ENCODE assay signal across 1 cellular context in genomic region chr2:138814123-138814883, GRCh38.
TF ChIP-seq lines count a peak whose summit lies in the region.

No MANE protein-coding gene starts in this region.

TF ChIP-seq in GM12878, 131 proteins besides CTCF, POLR2A, EP300 and RAD21 (continued from another document):
- no peak for TF ChIP-seq GABPA (IDR thresholded peaks at IDR 0.05; ENCODE audit: low read depth)
- no peak for TF ChIP-seq IKZF2 (IDR thresholded peaks at IDR 0.05)
- TF ChIP-seq, protein P1, sequence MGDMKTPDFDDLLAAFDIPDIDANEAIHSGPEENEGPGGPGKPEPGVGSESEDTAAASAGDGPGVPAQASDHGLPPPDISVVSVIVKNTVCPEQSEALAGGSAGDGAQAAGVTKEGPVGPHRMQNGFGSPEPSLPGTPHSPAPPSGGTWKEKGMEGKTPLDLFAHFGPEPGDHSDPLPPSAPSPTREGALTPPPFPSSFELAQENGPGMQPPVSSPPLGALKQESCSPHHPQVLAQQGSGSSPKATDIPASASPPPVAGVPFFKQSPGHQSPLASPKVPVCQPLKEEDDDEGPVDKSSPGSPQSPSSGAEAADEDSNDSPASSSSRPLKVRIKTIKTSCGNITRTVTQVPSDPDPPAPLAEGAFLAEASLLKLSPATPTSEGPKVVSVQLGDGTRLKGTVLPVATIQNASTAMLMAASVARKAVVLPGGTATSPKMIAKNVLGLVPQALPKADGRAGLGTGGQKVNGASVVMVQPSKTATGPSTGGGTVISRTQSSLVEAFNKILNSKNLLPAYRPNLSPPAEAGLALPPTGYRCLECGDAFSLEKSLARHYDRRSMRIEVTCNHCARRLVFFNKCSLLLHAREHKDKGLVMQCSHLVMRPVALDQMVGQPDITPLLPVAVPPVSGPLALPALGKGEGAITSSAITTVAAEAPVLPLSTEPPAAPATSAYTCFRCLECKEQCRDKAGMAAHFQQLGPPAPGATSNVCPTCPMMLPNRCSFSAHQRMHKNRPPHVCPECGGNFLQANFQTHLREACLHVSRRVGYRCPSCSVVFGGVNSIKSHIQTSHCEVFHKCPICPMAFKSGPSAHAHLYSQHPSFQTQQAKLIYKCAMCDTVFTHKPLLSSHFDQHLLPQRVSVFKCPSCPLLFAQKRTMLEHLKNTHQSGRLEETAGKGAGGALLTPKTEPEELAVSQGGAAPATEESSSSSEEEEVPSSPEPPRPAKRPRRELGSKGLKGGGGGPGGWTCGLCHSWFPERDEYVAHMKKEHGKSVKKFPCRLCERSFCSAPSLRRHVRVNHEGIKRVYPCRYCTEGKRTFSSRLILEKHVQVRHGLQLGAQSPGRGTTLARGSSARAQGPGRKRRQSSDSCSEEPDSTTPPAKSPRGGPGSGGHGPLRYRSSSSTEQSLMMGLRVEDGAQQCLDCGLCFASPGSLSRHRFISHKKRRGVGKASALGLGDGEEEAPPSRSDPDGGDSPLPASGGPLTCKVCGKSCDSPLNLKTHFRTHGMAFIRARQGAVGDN (IDR thresholded peaks at IDR 0.05): no peak
- TF ChIP-seq RCOR1 (conservative IDR thresholded peaks at IDR 0.05; ENCODE audit: low read depth, low read length): no peak
- TF ChIP-seq KAT2A (conservative IDR thresholded peaks at IDR 0.05; ENCODE audit: control insufficient read depth, low read depth, low read length): no peak
- no peak for TF ChIP-seq KLF5 (IDR thresholded peaks at IDR 0.05; ENCODE audit: partially characterized antibody)
- TF ChIP-seq ZBED1 (IDR thresholded peaks at IDR 0.05; ENCODE audit: borderline replicate concordance): no peak
TF ChIP-seq in GM12878: peak in this region for 0.
